16 cellular contexts compared by ENCODE assay signal in the genomic region with DNA sequence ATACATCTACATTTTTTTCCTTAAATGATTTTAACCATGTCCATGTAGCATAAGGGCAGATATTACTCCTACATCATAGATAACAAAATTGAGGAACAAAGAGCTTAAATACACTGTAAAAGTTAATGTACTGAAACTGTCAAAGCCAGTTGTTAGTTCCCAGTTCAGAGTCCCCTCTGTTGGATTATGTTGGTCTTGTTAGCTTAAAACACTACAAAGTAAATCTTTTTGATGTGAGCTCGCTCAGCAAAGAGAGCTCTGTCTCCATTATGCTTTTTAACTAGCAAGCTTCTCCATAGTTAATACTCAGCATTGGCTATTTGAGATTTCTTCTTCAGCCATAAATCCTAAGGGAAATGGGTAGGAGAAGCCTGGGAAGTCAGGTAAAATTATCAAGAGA.
"Had no signal": no experiment of that assay in that cellular context is flagged by ENCODE, and none has a peak within 500 bp of the region (broad histone marks: within the 10 kb centered on the region; RNA-seq: fewer than 3 reads in every experiment).

No MANE protein-coding gene starts in this region.

- H3K4me3 ChIP-seq: coronary artery, heart left ventricle, sigmoid colon, skin epidermis, thyroid gland had no signal

- H3K27me3 ChIP-seq: heart left ventricle, neutrophil, sigmoid colon, thyroid gland had no signal

- H3K27ac ChIP-seq: coronary artery, heart left ventricle, neutrophil, sigmoid colon, skin epidermis, thyroid gland had no signal

- H3K9me3 ChIP-seq: heart left ventricle, neutrophil, sigmoid colon, thyroid gland had no signal

- DNase-seq: effector CD4-positive, alpha-beta T cell; endodermal cell; erythroblast; foreskin melanocyte; heart left ventricle; hypothalamus; kidney glomerular epithelial cell; mammary epithelial cell; naive thymus-derived CD4-positive, alpha-beta T cell; nephron progenitor cell; sigmoid colon; stimulated activated naive CD4-positive, alpha-beta T cell treated with Interleukin-2 at 50 U/mL for 16 hours; thyroid gland had no signal

- H3K36me3 ChIP-seq: heart left ventricle, neutrophil, sigmoid colon, thyroid gland had no signal

- H3K4me1 ChIP-seq: thyroid gland had no signal
